ENCODE assay signal across 22 cellular contexts in genomic region chr12:114783176-114783575, GRCh38.
DNase-seq lines count a peak whose midpoint lies in the region; TF ChIP-seq lines count a peak whose summit lies in the region.
"Had no signal": no experiment of that assay in that cellular context is flagged by ENCODE, and none has a peak within 500 bp of the region (broad histone marks: within the 10 kb centered on the region; RNA-seq: fewer than 3 reads in every experiment).

No MANE protein-coding gene starts in this region.

- no peak for TF ChIP-seq EP300 in esophagus muscularis mucosa (IDR thresholded peaks at IDR 0.05)

- TF ChIP-seq CTCF in mesothelial cell of epicardium (IDR thresholded peaks at IDR 0.05; ENCODE audit: unreplicated experiment) (no peak), GM10266 (IDR thresholded peaks at IDR 0.05; ENCODE audit: control insufficient read depth, insufficient read depth, low read depth, missing control alignments) (no peak), esophagus muscularis mucosa (IDR thresholded peaks at IDR 0.05) (no peak)

- H3K27me3 ChIP-seq in H7 (ENCODE audit: control insufficient read depth, insufficient read depth, low read length) (peaks cover 1% of the 10 kb centered on the region), esophagus muscularis mucosa (no peaks in the 10 kb centered on the region)
- H3K27me3 ChIP-seq: SJSA1 had no signal

- 35% methylated on average over 4 of the region's 5 CpGs for WGBS in esophagus muscularis mucosa

- H3K9me3 Mint-ChIP-seq in mesothelial cell of epicardium = no peaks in the 10 kb centered on the region
- H3K9me3 Mint-ChIP-seq: HFFc6 had no signal

- H3K27me3 Mint-ChIP-seq in mesothelial cell of epicardium (ENCODE audit: low read depth) = no peaks in the 10 kb centered on the region
- H3K27me3 Mint-ChIP-seq: CD4-positive, alpha-beta memory T cell had no signal

- intact Hi-C loops in esophagus muscularis mucosa (cut with DNase I) = no loop called here

- DNase-seq in DMS79 (lab: John Stamatoyannopoulos, UW) = peak; percentile 59
- peak; percentile 36 for DNase-seq in H7
- DNase-seq in fibroblast of peridontal ligament (ENCODE audit: extremely low read depth) = peak; percentile 21
- no peak for DNase-seq in mesothelial cell of epicardium (ENCODE audit: low spot score in 2 of 2, unreplicated experiment in 2 of 2)
- DNase-seq in AG20443 (ENCODE audit: low spot score) = no peak
- DNase-seq in GM10266 (ENCODE audit: extremely low spot score) = no peak
- DNase-seq in esophagus muscularis mucosa (ENCODE audit: extremely low spot score) = no peak
- DNase-seq: C1 segment of cervical spinal cord; CD4-positive, alpha-beta memory T cell; COR-L47; GM23248; HFFc6; KBM-7; MV-4-11; NCI-H2029; NCI-H2227 treated with DMSO at 0.1 percent for 48 hours; NCI-H526 treated with DMSO at 0.1 percent for 48 hours; Right ventricle myocardium superior; RPMI8226 had no signal

- TF ChIP-seq POLR2A in esophagus muscularis mucosa (IDR thresholded peaks at IDR 0.05; ENCODE audit: low read depth) = no peak

- no peaks in the 10 kb centered on the region for H3K9me3 ChIP-seq in esophagus muscularis mucosa
- H3K9me3 ChIP-seq: A549, HAP-1, SJSA1 had no signal

- H3K36me3 Mint-ChIP-seq in mesothelial cell of epicardium = peaks cover 2% of the 10 kb centered on the region
- H3K36me3 Mint-ChIP-seq: CD4-positive, alpha-beta memory T cell had no signal

- H3K4me3 ChIP-seq in H7 (ENCODE audit: insufficient read depth, low read depth, low read length) (no peak overlapping the region), esophagus muscularis mucosa (no peak overlapping the region)
- H3K4me3 ChIP-seq: A549, GM23248, HAP-1, SJSA1 had no signal

- peaks cover 30% of the 10 kb centered on the region for H3K4me1 Mint-ChIP-seq in mesothelial cell of epicardium
- H3K4me1 Mint-ChIP-seq: CD4-positive, alpha-beta memory T cell had no signal

- H3K4me3 Mint-ChIP-seq in mesothelial cell of epicardium = no peak overlapping the region
- H3K4me3 Mint-ChIP-seq: CD4-positive, alpha-beta memory T cell; HFFc6 had no signal

- peak overlapping the region; percentile 84 for H3K27ac Mint-ChIP-seq in mesothelial cell of epicardium
- H3K27ac Mint-ChIP-seq: CD4-positive, alpha-beta memory T cell; HFFc6 had no signal

- no peaks in the 10 kb centered on the region for H3K4me1 ChIP-seq in esophagus muscularis mucosa
- H3K4me1 ChIP-seq: A549 had no signal

- H3K27ac ChIP-seq in esophagus muscularis mucosa (replicated peaks in 1 of 4) = no peak overlapping the region
- H3K27ac ChIP-seq: A549, GM23248, SJSA1 had no signal

- H3K36me3 ChIP-seq in H7 (replicated peaks; ENCODE audit: control insufficient read depth, insufficient read depth, low read length) = no peaks in the 10 kb centered on the region
- H3K36me3 ChIP-seq in esophagus muscularis mucosa = no peaks in the 10 kb centered on the region
- H3K36me3 ChIP-seq: HAP-1, SJSA1 had no signal

Comparison
In these comparisons a context has a peak if more than half of its experiments do, and no peak if none do; other contexts are left out.
1. DNase-seq: peak in DMS79 (single experiment), H7 (single experiment) and fibroblast of peridontal ligament (single experiment); none in mesothelial cell of epicardium (0 of 2), AG20443 (single experiment), GM10266 (single experiment) and esophagus muscularis mucosa (single experiment).